19 cellular contexts compared by ENCODE assay signal in the genomic region with DNA sequence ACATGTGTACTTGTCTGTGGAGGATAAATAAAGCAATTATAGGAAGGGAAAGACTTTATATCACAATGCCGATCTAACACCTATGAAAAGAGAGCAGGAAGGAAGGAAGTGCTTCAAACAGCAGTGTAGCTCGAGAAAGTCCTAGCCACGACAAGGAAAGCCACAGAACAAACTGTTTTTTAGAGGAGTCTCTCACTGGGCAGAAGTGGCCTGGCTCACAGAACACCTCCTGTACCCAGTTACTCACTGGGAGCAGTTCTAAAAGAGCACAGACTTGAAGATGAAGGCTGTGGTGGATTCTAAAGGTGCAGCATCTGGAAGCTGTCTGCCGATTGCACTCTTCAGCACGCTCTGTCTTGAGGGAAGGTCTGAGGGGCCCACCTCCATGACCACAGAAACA.
DNase-seq lines count a peak whose midpoint lies in the region; ATAC-seq, FAIRE-seq and TF ChIP-seq lines count a peak whose summit lies in the region.
"Had no signal": no experiment of that assay in that cellular context is flagged by ENCODE, and none has a peak within 500 bp of the region (broad histone marks: within the 10 kb centered on the region; RNA-seq: fewer than 3 reads in every experiment).

No MANE protein-coding gene starts in this region.

- H3K79me1 ChIP-seq in H1 (ENCODE audit: low read depth, low read length), result no peaks in the 10 kb centered on the region

- H3K4ac ChIP-seq in H1 (replicated peaks; ENCODE audit: insufficient read length, low read depth, low read length), result no peak overlapping the region

- CTCF ChIA-PET in H1 (lab: Charles Lee; ENCODE audit: partially characterized antibody) (interaction anchor here (0.9 to 1.1 kb wide), 3 partner anchors 19 to 840 kb away, joined by 3 to 5 read pairs (median 3); no protein-coding TSS in a partner anchor), PC-3 (lab: Charles Lee) (no interaction called here)

- H3K9ac ChIP-seq in Loucy (ENCODE audit: low read depth, low read length, poor library complexity, severe bottlenecking) (peak overlapping the region; percentile 83), H1 (replicated peaks in 1 of 4; ENCODE audit: extremely low read depth in 1 of 4, low read depth in 3 of 4, low read length in 3 of 4) (no peak overlapping the region), PC-3 (ENCODE audit: low read length) (no peak overlapping the region)

- no peak overlapping the region for H3K56ac ChIP-seq in H1 (replicated peaks; ENCODE audit: insufficient read length, low read depth, low read length)

- BruUV-seq in PC-3 (replicated peaks; lab: Mats Ljungman, UMichigan), result no TSS peak

- no peak overlapping the region for H3K18ac ChIP-seq in H1 (ENCODE audit: extremely low read depth, low read length)

- no peaks in the 10 kb centered on the region for H3K9me3 Mint-ChIP-seq in activated CD4-positive, alpha-beta T cell treated with anti-CD3 and anti-CD28 coated beads, Interleukin-2, amount 10 ng/mL, durations not matched to agents 24 days and 14 days

- H3K9me2 ChIP-seq in Loucy (replicated peaks; ENCODE audit: low read depth, low read length), result no peaks in the 10 kb centered on the region
- H3K9me2 ChIP-seq in PC-3 (replicated peaks; ENCODE audit: low read length), result no peaks in the 10 kb centered on the region

- H3K4me1 ChIP-seq in Loucy (ENCODE audit: insufficient read depth, low read length, poor library complexity, severe bottlenecking) (peaks cover 75% of the 10 kb centered on the region), H1 (replicated peaks in 1 of 4; ENCODE audit: control insufficient read depth in 3 of 4, insufficient read depth in 4 of 4, low read length in 3 of 4) (no peaks in the 10 kb centered on the region), PC-3 (ENCODE audit: insufficient read depth, low read length) (no peaks in the 10 kb centered on the region)
- H3K4me1 ChIP-seq: A549, HAP-1 had no signal

- no peak for TF ChIP-seq RAD21 in H1 (IDR thresholded peaks at IDR 0.05 in 1 of 2, conservative IDR thresholded peaks at IDR 0.05 in 1 of 2; ENCODE audit: low read depth in 2 of 2, low read length in 2 of 2)

- H3K9me3 ChIP-seq in Loucy (ENCODE audit: insufficient read depth, low read depth, low read length) (no peaks in the 10 kb centered on the region), H1 (ENCODE audit: insufficient read depth in 2 of 2, low read depth in 1 of 2, low read length in 1 of 2) (no peaks in the 10 kb centered on the region), PC-3 (ENCODE audit: low read length) (no peaks in the 10 kb centered on the region)
- H3K9me3 ChIP-seq: A549, HAP-1 had no signal

- no peaks in the 10 kb centered on the region for H3K27me3 Mint-ChIP-seq in activated CD4-positive, alpha-beta T cell treated with anti-CD3 and anti-CD28 coated beads, Interleukin-2, amount 10 ng/mL, durations not matched to agents 24 days and 14 days
- H3K27me3 Mint-ChIP-seq: IgD-negative memory B cell had no signal

- peak overlapping the region; percentile 24; the same call in 1 of the 2 replicates for H2AFZ ChIP-seq in Loucy (ENCODE audit: low read length)
- peak overlapping the region; percentile 60; the same call in 1 of the 2 replicates for H2AFZ ChIP-seq in H1 (ENCODE audit: low read length)
- H2AFZ ChIP-seq in PC-3 (ENCODE audit: low read length), result no peak overlapping the region

- POLR2A ChIA-PET in H1 (lab: Charles Lee; ENCODE audit: partially characterized antibody) (interaction anchor here (0.6 kb wide), 1 partner anchor 699 kb away, joined by 3 read pairs; no protein-coding TSS in a partner anchor), PC-3 (lab: Charles Lee; ENCODE audit: unreplicated experiment) (no interaction called here)

- no peaks in the 10 kb centered on the region for H3K36me3 Mint-ChIP-seq in activated CD4-positive, alpha-beta T cell treated with anti-CD3 and anti-CD28 coated beads, Interleukin-2, amount 10 ng/mL, durations not matched to agents 24 days and 14 days (ENCODE audit: low read depth)
- H3K36me3 Mint-ChIP-seq: CD8-positive, alpha-beta T cell; IgD-negative memory B cell had no signal

- H3K36me3 ChIP-seq in Loucy (ENCODE audit: insufficient read depth, low read length) (no peaks in the 10 kb centered on the region), H1 (ENCODE audit: control insufficient read depth in 2 of 4, insufficient read depth in 4 of 4, low read length in 3 of 4) (no peaks in the 10 kb centered on the region), PC-3 (ENCODE audit: low read depth, low read length) (no peaks in the 10 kb centered on the region)
- H3K36me3 ChIP-seq: HAP-1 had no signal

- no peak overlapping the region for H4K91ac ChIP-seq in H1 (replicated peaks; ENCODE audit: insufficient read length, low read length)

- H3K23ac ChIP-seq in H1 (ENCODE audit: insufficient read length), result no peak overlapping the region

- H3K79me2 ChIP-seq in Loucy (ENCODE audit: insufficient read depth, low read length), result no peaks in the 10 kb centered on the region
- H3K79me2 ChIP-seq in H1 (ENCODE audit: control insufficient read depth in 1 of 2, insufficient read depth in 2 of 2, low read length in 2 of 2), result no peaks in the 10 kb centered on the region
- H3K79me2 ChIP-seq in PC-3 (ENCODE audit: low read length), result no peaks in the 10 kb centered on the region

- no peak overlapping the region for H2AK5ac ChIP-seq in H1 (ENCODE audit: low read depth, low read length)

- H4K8ac ChIP-seq in H1 (ENCODE audit: extremely low read depth, insufficient read depth, low read length), result no peak overlapping the region

- H3F3A ChIP-seq in Loucy (ENCODE audit: low read depth), result peaks cover 4% of the 10 kb centered on the region; the same call in 1 of the 2 replicates
- no peaks in the 10 kb centered on the region for H3F3A ChIP-seq in PC-3 (ENCODE audit: low read length, unreplicated experiment)

- no peak overlapping the region for H2BK5ac ChIP-seq in H1 (ENCODE audit: low read depth, low read length)

- no peak overlapping the region for H2BK15ac ChIP-seq in H1 (ENCODE audit: low read length)

- ATAC-seq in PC-3, result no peak
- no peak for ATAC-seq in GM18519 (IDR thresholded peaks at IDR 0.05; ENCODE audit: low FRiP score, unreplicated experiment)
- ATAC-seq: A549; CD8-positive, alpha-beta T cell; HepG2 had no signal

- TF ChIP-seq EP300 in H1 (IDR thresholded peaks at IDR 0.05; ENCODE audit: borderline replicate concordance in 1 of 2, low read depth in 2 of 2, low read length in 2 of 2), result no peak

- TF ChIP-seq POLR2A in H1 (IDR thresholded peaks at IDR 0.05; ENCODE audit: control extremely low read depth in 1 of 2, low read depth in 2 of 2, low read length in 2 of 2), result no peak

- no peaks in the 10 kb centered on the region for H4K20me1 ChIP-seq in Loucy (ENCODE audit: insufficient read depth, low read length, poor library complexity, severe bottlenecking)
- H4K20me1 ChIP-seq in H1 (replicated peaks in 1 of 2; ENCODE audit: control insufficient read depth in 1 of 2, insufficient read depth in 2 of 2, low read length in 2 of 2), result no peaks in the 10 kb centered on the region
- H4K20me1 ChIP-seq in PC-3 (ENCODE audit: low read length), result no peaks in the 10 kb centered on the region

- H3K27me3 ChIP-seq in Loucy (ENCODE audit: insufficient read depth, low read length, poor library complexity, severe bottlenecking) (no peaks in the 10 kb centered on the region), H1 (replicated peaks in 1 of 4; ENCODE audit: control insufficient read depth in 3 of 4, extremely low read depth in 1 of 4, insufficient read depth in 3 of 4, low read length in 3 of 4) (no peaks in the 10 kb centered on the region), PC-3 (ENCODE audit: low read length) (no peaks in the 10 kb centered on the region)

- TF ChIP-seq CTCF in Loucy (conservative IDR thresholded peaks at IDR 0.05; ENCODE audit: low read length) (no peak), H1 (IDR thresholded peaks at IDR 0.05; ENCODE audit: control extremely low read depth in 1 of 3, insufficient read depth in 1 of 3, low read depth in 1 of 3, low read length in 3 of 3) (no peak), PC-3 (conservative IDR thresholded peaks at IDR 0.05; ENCODE audit: low read depth, low read length) (no peak)

- H3K4me1 Mint-ChIP-seq in activated CD4-positive, alpha-beta T cell treated with anti-CD3 and anti-CD28 coated beads, Interleukin-2, amount 10 ng/mL, durations not matched to agents 24 days and 14 days, result no peaks in the 10 kb centered on the region
- H3K4me1 Mint-ChIP-seq: IgD-negative memory B cell had no signal

- no peak overlapping the region for H2BK120ac ChIP-seq in H1 (replicated peaks; ENCODE audit: low read depth, low read length)

- H2BK12ac ChIP-seq in H1 (ENCODE audit: low read depth, low read length), result no peak overlapping the region

- 89% methylated on average over 5 of the region's 5 CpGs; no CpG with 5 or more reads in 1 of the 2 experiments for WGBS in H1 (ENCODE audit: extremely low coverage in 1 of 2, insufficient coverage in 1 of 2, insufficient read length in 1 of 2, insufficient replicate concordance in 2 of 2, low coverage in 1 of 2, low lambda C conversion rate in 2 of 2, missing lambda C conversion rate in 1 of 2), 2 experiments

- DNase-seq in activated CD4-positive, alpha-beta T cell treated with anti-CD3 and anti-CD28 coated beads, Interleukin-2, amount 10 ng/mL, durations not matched to agents 24 days and 14 days, result peak; percentile 45
- no peak for DNase-seq in activated CD4-positive, alpha-beta T cell treated with anti-CD3 and anti-CD28 coated beads, Interleukin-2, amount 50 U/mL, for 4 hours
- no peak for DNase-seq in H1 (ENCODE audit: low read depth in 1 of 2, low spot score in 2 of 2)
- DNase-seq in kidney glomerular epithelial cell (lab: John Stamatoyannopoulos, UW), result no peak
- DNase-seq in PC-3, result no peak
- DNase-seq: AML-193; Calu3; CD8-positive, alpha-beta T cell; DMS53 had no signal

- no peak overlapping the region for H4K5ac ChIP-seq in H1 (ENCODE audit: insufficient read length, low read depth, low read length)

- no peak overlapping the region for H3K27ac ChIP-seq in H1 (ENCODE audit: low read depth, low read length)
- no peak overlapping the region for H3K27ac ChIP-seq in PC-3 (ENCODE audit: low read length)
- H3K27ac ChIP-seq: 22Rv1, A549 had no signal

- no peaks in the 10 kb centered on the region for H3K23me2 ChIP-seq in H1 (ENCODE audit: low read depth, low read length)

- H3K14ac ChIP-seq in H1 (ENCODE audit: insufficient read length), result no peak overlapping the region

- intact Hi-C loops in activated CD4-positive, alpha-beta T cell treated with anti-CD3 and anti-CD28 coated beads, Interleukin-2, amount 10 ng/mL, durations not matched to agents 24 days and 14 days (cut with micrococcal nuclease), result no loop called here
- intact Hi-C loops in PC-3 (cut with micrococcal nuclease), result no loop called here

- FAIRE-seq in H1 (lab: Jason Lieb, UNC), result no peak
- FAIRE-seq: A549, G401.6, GM12891, GM18507, HepG2 had no signal

- no peak overlapping the region for H3K27ac Mint-ChIP-seq in activated CD4-positive, alpha-beta T cell treated with anti-CD3 and anti-CD28 coated beads, Interleukin-2, amount 10 ng/mL, durations not matched to agents 24 days and 14 days
- H3K27ac Mint-ChIP-seq: CD8-positive, alpha-beta T cell; IgD-negative memory B cell had no signal

- H3K4me3 ChIP-seq in Loucy (ENCODE audit: low read length, poor library complexity, severe bottlenecking), result peak overlapping the region; percentile 74
- H3K4me3 ChIP-seq in H1 (ENCODE audit: extremely low read depth in 1 of 4, insufficient read depth in 2 of 4, low read depth in 3 of 4, low read length in 4 of 4), result no peak overlapping the region
- no peak overlapping the region for H3K4me3 ChIP-seq in PC-3 (ENCODE audit: low read length)
- H3K4me3 ChIP-seq: A549, HAP-1 had no signal

- H3K4me3 Mint-ChIP-seq in activated CD4-positive, alpha-beta T cell treated with anti-CD3 and anti-CD28 coated beads, Interleukin-2, amount 10 ng/mL, durations not matched to agents 24 days and 14 days, result no peak overlapping the region
- H3K4me3 Mint-ChIP-seq: CD8-positive, alpha-beta T cell; IgD-negative memory B cell had no signal

- H3K4me2 ChIP-seq in Loucy (ENCODE audit: low read depth, low read length, poor library complexity, severe bottlenecking) (peak overlapping the region; percentile 85), H1 (ENCODE audit: insufficient read depth in 1 of 2, low read depth in 2 of 2, low read length in 2 of 2) (no peak overlapping the region), PC-3 (ENCODE audit: low read length) (no peak overlapping the region)
- H3K4me2 ChIP-seq: A549 had no signal

- no peak overlapping the region for H2BK20ac ChIP-seq in H1 (ENCODE audit: low read length)
